Comparison of ENCODE assay signal across 8 cellular contexts in genomic region chr9:97411789-97412627, GRCh38. TPM values are rescaled to one million over a fixed set of nuclear protein-coding genes. Genes with fewer than 3 reads are reported as not detected.
A peak's percentile ranks its signal among the peaks of the same experiment; 100 is the strongest.
DNase-seq lines count a peak whose midpoint lies in the region; ATAC-seq and TF ChIP-seq lines count a peak whose summit lies in the region.

Gene TDRD7, plus strand, starts transcription at chr9:97412096. Its CDS starts 16,370 bp downstream, at chr9:97428466.

- H3K4me3 Mint-ChIP-seq in activated naive CD8-positive, alpha-beta T cell treated with anti-CD3 and anti-CD28 coated beads, Interleukin-2, amount 50 U/mL, for 24 hours: peak within 1 kb of the TSS; percentile 80
- H3K4me3 Mint-ChIP-seq in type B pancreatic cell: peak within 1 kb of the TSS; percentile 93

- peak within 1 kb of the TSS; percentile 60 to 96 (median 88) for H3K27ac ChIP-seq in heart left ventricle

- peak; percentile 88 for ATAC-seq in activated naive CD8-positive, alpha-beta T cell treated with anti-CD3 and anti-CD28 coated beads, Interleukin-2, amount 50 U/mL, for 24 hours
- peak; percentile 68 to 97 (median 91) for ATAC-seq in heart left ventricle

- H3K4me1 Mint-ChIP-seq in activated naive CD8-positive, alpha-beta T cell treated with anti-CD3 and anti-CD28 coated beads, Interleukin-2, amount 50 U/mL, for 24 hours: peaks cover 17% of the 10 kb centered on the region
- H3K4me1 Mint-ChIP-seq in type B pancreatic cell (ENCODE audit: unreplicated experiment): no peaks in the 10 kb centered on the region

- 0 to 1% (median 0%) methylated on average over 27 to 115 of the region's 115 CpGs for WGBS in heart left ventricle, 4 donors

- peaks cover 2% of the 10 kb centered on the region; the same call in 1 of the 2 replicates for H3K9me3 ChIP-seq in MG63
- H3K9me3 ChIP-seq in heart left ventricle: no peaks in the 10 kb centered on the region

- no peaks in the 10 kb centered on the region for H3K36me3 Mint-ChIP-seq in activated naive CD8-positive, alpha-beta T cell treated with anti-CD3 and anti-CD28 coated beads, Interleukin-2, amount 50 U/mL, for 24 hours (ENCODE audit: low read depth)
- peaks cover 3% of the 10 kb centered on the region for H3K36me3 Mint-ChIP-seq in type B pancreatic cell

- H3K27me3 Mint-ChIP-seq in activated naive CD8-positive, alpha-beta T cell treated with anti-CD3 and anti-CD28 coated beads, Interleukin-2, amount 50 U/mL, for 24 hours: peaks cover 18% of the 10 kb centered on the region
- peaks cover 66% of the 10 kb centered on the region for H3K27me3 Mint-ChIP-seq in type B pancreatic cell

- H3K4me3 ChIP-seq in H7 (ENCODE audit: insufficient read depth, low read depth, low read length) (peak within 1 kb of the TSS; percentile 75), MG63 (peak within 1 kb of the TSS; percentile 83), heart left ventricle (peak within 1 kb of the TSS; percentile 64 to 100 (median 94))

- peak within 1 kb of the TSS; percentile 65 for H3K27ac Mint-ChIP-seq in activated naive CD8-positive, alpha-beta T cell treated with anti-CD3 and anti-CD28 coated beads, Interleukin-2, amount 50 U/mL, for 24 hours
- H3K27ac Mint-ChIP-seq in type B pancreatic cell: peak within 1 kb of the TSS; percentile 74

- TF ChIP-seq CTCF in GM10266 (IDR thresholded peaks at IDR 0.05; ENCODE audit: control insufficient read depth, insufficient read depth, low read depth, missing control alignments): peak; percentile 100
- TF ChIP-seq CTCF in heart left ventricle (IDR thresholded peaks at IDR 0.05): peak; percentile 93 to 100 (median 99)
- TF ChIP-seq CTCF in type B pancreatic cell (conservative IDR thresholded peaks at IDR 0.05): peak; percentile 100

- intact Hi-C loops in heart left ventricle (cut with DNase I): loop anchor here in 8 of 10 donors (2.0 to 5.0 kb wide), 5 partner anchors 185 to 205 kb away; no protein-coding TSS in a partner anchor
- intact Hi-C loops in posterior vena cava (cut with DNase I): no loop called here

- H3K36me3 ChIP-seq in H7 (replicated peaks; ENCODE audit: control insufficient read depth, insufficient read depth, low read length) (no peaks in the 10 kb centered on the region), MG63 (no peaks in the 10 kb centered on the region), heart left ventricle (no peaks in the 10 kb centered on the region)

- H3K27me3 ChIP-seq in H7 (ENCODE audit: control insufficient read depth, insufficient read depth, low read length) (peaks cover 20% of the 10 kb centered on the region), MG63 (peaks cover 5% of the 10 kb centered on the region; the same call in 1 of the 2 replicates), heart left ventricle (no peaks in the 10 kb centered on the region)

- TF ChIP-seq POLR2A in heart left ventricle (IDR thresholded peaks at IDR 0.05): peak in 1 of 2 donors; percentile 30

- peaks cover 0 to 22% (median 11%) of the 10 kb centered on the region in 12 donors for H3K4me1 ChIP-seq in heart left ventricle

- H3K9me3 Mint-ChIP-seq in activated naive CD8-positive, alpha-beta T cell treated with anti-CD3 and anti-CD28 coated beads, Interleukin-2, amount 50 U/mL, for 24 hours: no peaks in the 10 kb centered on the region
- H3K9me3 Mint-ChIP-seq in type B pancreatic cell: no peaks in the 10 kb centered on the region

- DNase-seq in GM10266 (ENCODE audit: extremely low spot score) (peak; percentile 98), H7 (peak; percentile 96), MG63 (peak; percentile 71), SW480 (ENCODE audit: low spot score) (peak; percentile 66), heart left ventricle (peak; percentile 87 to 96 (median 90)), posterior vena cava (ENCODE audit: low spot score) (peak; percentile 97), type B pancreatic cell (ENCODE audit: extremely low spot score, unreplicated experiment) (peak; percentile 89)
- DNase-seq in activated naive CD8-positive, alpha-beta T cell treated with anti-CD3 and anti-CD28 coated beads, Interleukin-2, amount 50 U/mL, for 24 hours: peak; percentile 92

RNA-seq across cellular contexts. Expression of gene TDRD7, which starts in this region (rescaled TPM):
- 4.0 and 7.7 TPM in 2 replicates for total RNA-seq in H7 (2014; rRNA removed; shearing (Covaris generic))
- total RNA-seq in MG63 (2014; rRNA removed; shearing (Covaris generic); ENCODE audit: low replicate concordance): 12.6 and 15.5 TPM in 2 replicates
- total RNA-seq in heart left ventricle: 10 to 100 TPM in 2 of 9 donors, 1 to 10 TPM in 7; 4.9 to 15.3 (median 9.3) TPM
- polyA plus RNA-seq in heart left ventricle: 1 to 10 TPM; 3.0 to 6.8 TPM
- 10 to 100 TPM; 12.0 to 17.0 TPM for total RNA-seq in posterior vena cava
- 7.6 and 12.7 TPM in 2 replicates for total RNA-seq in type B pancreatic cell (ENCODE audit: low replicate concordance)

Comparison
In these comparisons a context has a peak if more than half of its experiments do, and no peak if none do; other contexts are left out.
1. Peak in every context shown above with its lines: DNase-seq, ATAC-seq, H3K4me3 ChIP-seq and H3K27ac ChIP-seq.
2. intact Hi-C loops: an anchor here in heart left ventricle (2.0 to 5.0 kb wide); none called in posterior vena cava.